8 cellular contexts compared by ENCODE assay signal in the genomic region with DNA sequence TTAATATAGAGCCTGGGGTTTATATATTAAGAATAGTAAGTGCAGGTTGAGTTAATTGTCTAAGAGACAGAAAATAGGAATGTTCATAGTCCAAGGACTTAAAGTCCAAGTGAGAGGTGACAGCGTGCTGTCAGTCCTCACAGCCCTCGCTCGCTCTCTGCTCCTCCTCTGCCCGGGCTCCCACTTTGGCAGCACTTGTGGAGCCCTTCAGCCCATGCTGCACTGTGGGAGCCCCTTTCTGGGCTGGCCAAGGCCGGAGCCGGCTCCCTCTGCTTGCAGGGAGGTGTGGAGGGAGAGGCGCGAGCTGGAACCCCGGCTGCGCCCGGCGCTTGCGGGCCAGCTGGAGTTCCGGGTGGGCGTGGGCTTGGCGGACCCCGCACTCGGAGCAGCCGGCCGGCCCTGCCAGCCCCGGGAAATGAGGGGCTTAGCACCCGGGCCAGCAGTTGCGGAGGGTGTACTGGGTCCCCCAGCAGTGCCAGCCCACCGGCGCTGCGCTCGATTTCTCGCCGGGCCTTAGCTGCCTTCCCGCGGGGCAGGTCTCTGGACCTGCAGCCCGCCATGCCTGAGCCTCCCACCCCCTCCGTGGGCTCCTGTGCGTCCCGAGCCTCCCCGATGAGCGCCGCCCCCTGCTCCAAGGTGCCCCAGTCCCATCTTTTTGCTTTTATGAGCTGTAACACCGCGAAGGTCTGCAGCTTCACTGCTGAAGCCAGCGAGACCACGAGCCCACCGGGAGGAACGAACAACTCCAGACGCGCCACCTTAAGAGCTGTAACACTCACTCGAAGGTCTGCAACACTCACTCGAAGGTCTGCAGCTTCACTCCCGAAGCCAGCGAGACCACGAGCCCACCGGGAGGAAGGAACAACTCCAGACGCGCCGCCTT.
DNase-seq lines count a peak whose midpoint lies in the region; ATAC-seq and TF ChIP-seq lines count a peak whose summit lies in the region.
"Not testable (repeated sequence)": the region's sequence is repeated elsewhere in the genome, so short reads cannot be mapped to it uniquely, and the experiment has no call there.

No MANE protein-coding gene starts in this region.

- H3K4me3 Mint-ChIP-seq in CD4-positive, alpha-beta memory T cell = peak overlapping the region in 6 of 8 donors; percentile 42 to 81 (median 72)
- not testable (repeated sequence) for H3K4me3 Mint-ChIP-seq in HFFc6
- peak overlapping the region; percentile 53 for H3K4me3 Mint-ChIP-seq in activated CD8-positive, alpha-beta memory T cell treated with anti-CD3 and anti-CD28 coated beads, Interleukin-2, amount 10 ng/mL, durations not matched to agents 7 days and 5 days
- H3K4me3 Mint-ChIP-seq in activated naive CD8-positive, alpha-beta T cell treated with anti-CD3 and anti-CD28 coated beads, Interleukin-2, amount 50 U/mL, for 24 hours = peak overlapping the region; percentile 64
- peak overlapping the region; percentile 25 for H3K4me3 Mint-ChIP-seq in natural killer cell
- H3K4me3 Mint-ChIP-seq in type B pancreatic cell = peak overlapping the region; percentile 54

- TF ChIP-seq RAD21 in SK-N-SH (IDR thresholded peaks at IDR 0.05; ENCODE audit: low read length) = not testable (repeated sequence)

- not testable (repeated sequence) for H3K36me3 ChIP-seq in CD4-positive, alpha-beta memory T cell (ENCODE audit: insufficient read depth, low read length); SK-N-SH (replicated peaks in 1 of 2; ENCODE audit: control insufficient read depth in 1 of 2, insufficient read depth in 2 of 2, low read length in 1 of 2)

- not testable (repeated sequence) for H3K27ac ChIP-seq in CD4-positive, alpha-beta memory T cell (ENCODE audit: low read depth, low read length)
- H3K27ac ChIP-seq in SK-N-SH (ENCODE audit: low read depth in 2 of 2, low read length in 1 of 2) = peak overlapping the region in 1 of 2 experiments; percentile 98; a peak in 2 of 4 replicates
- peak overlapping the region; percentile 97 for H3K27ac ChIP-seq in foreskin keratinocyte

- TF ChIP-seq EP300 in SK-N-SH (IDR thresholded peaks at IDR 0.05; ENCODE audit: borderline replicate concordance in 1 of 2, low read depth in 1 of 2, low read length in 1 of 2) = not testable (repeated sequence)

- not testable (repeated sequence) for ATAC-seq in activated CD8-positive, alpha-beta memory T cell treated with anti-CD3 and anti-CD28 coated beads, Interleukin-2, amount 10 ng/mL, durations not matched to agents 7 days and 5 days; activated naive CD8-positive, alpha-beta T cell treated with anti-CD3 and anti-CD28 coated beads, Interleukin-2, amount 50 U/mL, for 24 hours; foreskin keratinocyte; natural killer cell

- WGBS in SK-N-SH (ENCODE audit: low lambda C conversion rate) = 93% methylated on average over 20 of the region's 55 CpGs

- not testable (repeated sequence) for H3K9me2 ChIP-seq in SK-N-SH

- H3K4me2 ChIP-seq in SK-N-SH = 0 out of 2 replicates have a peak overlapping the region, but pooled peaks have one; percentile 19

- intact Hi-C loops in CD4-positive, alpha-beta memory T cell (cut with micrococcal nuclease) = loop anchor here (2.0 kb wide), 1 partner anchor 23 kb away; no protein-coding TSS in a partner anchor
- intact Hi-C loops in natural killer cell (cut with micrococcal nuclease) = not testable (repeated sequence)

- not testable (repeated sequence) for H4K20me1 ChIP-seq in SK-N-SH (ENCODE audit: insufficient read depth)

- H3K4me1 ChIP-seq in CD4-positive, alpha-beta memory T cell (ENCODE audit: insufficient read depth, low read length) = peaks cover 16% of the 10 kb centered on the region
- peaks cover 0 to 30% of the 10 kb centered on the region in 2 experiments; a peak in 3 of 4 replicates for H3K4me1 ChIP-seq in SK-N-SH (ENCODE audit: control insufficient read depth in 1 of 2, insufficient read depth in 2 of 2, low read depth in 1 of 2, low read length in 1 of 2)
- peaks cover 33% of the 10 kb centered on the region for H3K4me1 ChIP-seq in foreskin keratinocyte

- H3K9me3 Mint-ChIP-seq in CD4-positive, alpha-beta memory T cell; HFFc6; activated CD8-positive, alpha-beta memory T cell treated with anti-CD3 and anti-CD28 coated beads, Interleukin-2, amount 10 ng/mL, durations not matched to agents 7 days and 5 days (ENCODE audit: low read depth); activated naive CD8-positive, alpha-beta T cell treated with anti-CD3 and anti-CD28 coated beads, Interleukin-2, amount 50 U/mL, for 24 hours; natural killer cell; type B pancreatic cell: not testable (repeated sequence)

- not testable (repeated sequence) for H2AFZ ChIP-seq in SK-N-SH (ENCODE audit: low read depth)

- not testable (repeated sequence) for H3K27me3 ChIP-seq in CD4-positive, alpha-beta memory T cell (ENCODE audit: insufficient read depth, low read length); SK-N-SH (ENCODE audit: insufficient read depth); foreskin keratinocyte

- not testable (repeated sequence) for H3K4me3 ChIP-seq in CD4-positive, alpha-beta memory T cell (ENCODE audit: low read length in 2 of 2); SK-N-SH (ENCODE audit: low read depth in 2 of 2, low read length in 1 of 2)

- peak overlapping the region; percentile 33; the same call in 1 of the 2 replicates for H3K9ac ChIP-seq in SK-N-SH

- H3K79me2 ChIP-seq in SK-N-SH (ENCODE audit: insufficient read depth) = not testable (repeated sequence)

- H3K36me3 Mint-ChIP-seq in CD4-positive, alpha-beta memory T cell; HFFc6 (ENCODE audit: low read depth); activated CD8-positive, alpha-beta memory T cell treated with anti-CD3 and anti-CD28 coated beads, Interleukin-2, amount 10 ng/mL, durations not matched to agents 7 days and 5 days; activated naive CD8-positive, alpha-beta T cell treated with anti-CD3 and anti-CD28 coated beads, Interleukin-2, amount 50 U/mL, for 24 hours (ENCODE audit: low read depth); natural killer cell; type B pancreatic cell: not testable (repeated sequence)

- H3K27me3 Mint-ChIP-seq in CD4-positive, alpha-beta memory T cell; HFFc6 (ENCODE audit: insufficient read depth); activated CD8-positive, alpha-beta memory T cell treated with anti-CD3 and anti-CD28 coated beads, Interleukin-2, amount 10 ng/mL, durations not matched to agents 7 days and 5 days; activated naive CD8-positive, alpha-beta T cell treated with anti-CD3 and anti-CD28 coated beads, Interleukin-2, amount 50 U/mL, for 24 hours; natural killer cell (ENCODE audit: low read depth in 2 of 2); type B pancreatic cell: not testable (repeated sequence)

- CTCF ChIA-PET in CD4-positive, alpha-beta memory T cell (lab: Charles Lee; ENCODE audit: partially characterized antibody) = interaction anchor here (1.1 to 1.7 kb wide), 4 partner anchors 8 to 26 kb away, joined by 3 to 10 read pairs (median 4); no protein-coding TSS in a partner anchor
- CTCF ChIA-PET in SK-N-SH (lab: Yijun Ruan, JAX) = interaction anchor here (1.5 to 1.6 kb wide), 2 partner anchors 8 to 28 kb away, joined by 3 to 5 read pairs; no protein-coding TSS in a partner anchor
- CTCF ChIA-PET in activated CD8-positive, alpha-beta memory T cell treated with anti-CD3 and anti-CD28 coated beads, Interleukin-2, amount 10 ng/mL, durations not matched to agents 7 days and 5 days (lab: Charles Lee) = interaction anchor here (1.0 kb wide), 1 partner anchor 11 kb away, joined by 3 read pairs; no protein-coding TSS in a partner anchor

- H3K27ac Mint-ChIP-seq in CD4-positive, alpha-beta memory T cell = peak overlapping the region in 6 of 7 donors; percentile 37 to 94 (median 79)
- H3K27ac Mint-ChIP-seq in HFFc6 (peak overlapping the region; percentile 89), natural killer cell (peak overlapping the region in 1 of 2 donors; percentile 76)
- peak overlapping the region; percentile 90 for H3K27ac Mint-ChIP-seq in activated CD8-positive, alpha-beta memory T cell treated with anti-CD3 and anti-CD28 coated beads, Interleukin-2, amount 10 ng/mL, durations not matched to agents 7 days and 5 days
- H3K27ac Mint-ChIP-seq in activated naive CD8-positive, alpha-beta T cell treated with anti-CD3 and anti-CD28 coated beads, Interleukin-2, amount 50 U/mL, for 24 hours = peak overlapping the region; percentile 81
- H3K27ac Mint-ChIP-seq in type B pancreatic cell = not testable (repeated sequence)

- POLR2A ChIA-PET in CD4-positive, alpha-beta memory T cell (lab: Charles Lee; ENCODE audit: partially characterized antibody) = interaction anchor here (1.2 kb wide), 1 partner anchor 8 kb away, joined by 5 read pairs; no protein-coding TSS in a partner anchor
- POLR2A ChIA-PET in SK-N-SH (lab: Yijun Ruan, JAX) = not testable (repeated sequence)

- H3K4me1 Mint-ChIP-seq in CD4-positive, alpha-beta memory T cell = peaks cover 19 to 30% (median 23%) of the 10 kb centered on the region in 4 donors
- H3K4me1 Mint-ChIP-seq in HFFc6 (ENCODE audit: low read depth) (peaks cover 46% of the 10 kb centered on the region), natural killer cell (peaks cover 13 to 15% of the 10 kb centered on the region in 2 donors)
- H3K4me1 Mint-ChIP-seq in activated CD8-positive, alpha-beta memory T cell treated with anti-CD3 and anti-CD28 coated beads, Interleukin-2, amount 10 ng/mL, durations not matched to agents 7 days and 5 days = peaks cover 23% of the 10 kb centered on the region
- peaks cover 45% of the 10 kb centered on the region for H3K4me1 Mint-ChIP-seq in activated naive CD8-positive, alpha-beta T cell treated with anti-CD3 and anti-CD28 coated beads, Interleukin-2, amount 50 U/mL, for 24 hours
- not testable (repeated sequence) for H3K4me1 Mint-ChIP-seq in type B pancreatic cell (ENCODE audit: unreplicated experiment)

- not testable (repeated sequence) for TF ChIP-seq CTCF in HFFc6 (IDR thresholded peaks at IDR 0.05); SK-N-SH (IDR thresholded peaks at IDR 0.05); foreskin keratinocyte (conservative IDR thresholded peaks at IDR 0.05); natural killer cell (IDR thresholded peaks at IDR 0.05); type B pancreatic cell (conservative IDR thresholded peaks at IDR 0.05)

- not testable (repeated sequence) for DNase-seq in CD4-positive, alpha-beta memory T cell; HFFc6; SK-N-SH; activated CD8-positive, alpha-beta memory T cell treated with anti-CD3 and anti-CD28 coated beads, Interleukin-2, amount 10 ng/mL, durations not matched to agents 7 days and 5 days; activated naive CD8-positive, alpha-beta T cell treated with anti-CD3 and anti-CD28 coated beads, Interleukin-2, amount 50 U/mL, for 24 hours; foreskin keratinocyte; natural killer cell; type B pancreatic cell (ENCODE audit: extremely low spot score, unreplicated experiment)

- not testable (repeated sequence) for H3K9me3 ChIP-seq in CD4-positive, alpha-beta memory T cell (ENCODE audit: control insufficient read depth in 1 of 2, low read length in 2 of 2); SK-N-SH

- H3F3A ChIP-seq in SK-N-SH (replicated peaks; ENCODE audit: insufficient read depth) = peaks cover 36% of the 10 kb centered on the region
